ENCODE assay signal across 1 cellular context in genomic region chr6:62285612-62286469, GRCh38.
TF ChIP-seq lines count a peak whose summit lies in the region.

Gene KHDRBS2 (minus strand): TSS chr6:62286225.

TF ChIP-seq in SK-N-SH treated with all-trans-retinoic acid at 6 μM for 48 hours, 23 proteins besides CTCF, POLR2A, EP300 and RAD21 (continued from another document):
- TF ChIP-seq ZC3H10 (CRISPR knock-in tag; IDR thresholded peaks at IDR 0.05) (no peak), OSR1 (CRISPR knock-in tag; IDR thresholded peaks at IDR 0.05) (no peak), TOX (CRISPR knock-in tag; IDR thresholded peaks at IDR 0.05; ENCODE audit: borderline replicate concordance) (no peak), ZFP30 (CRISPR knock-in tag; IDR thresholded peaks at IDR 0.05) (no peak)
- TF ChIP-seq, protein P1, sequence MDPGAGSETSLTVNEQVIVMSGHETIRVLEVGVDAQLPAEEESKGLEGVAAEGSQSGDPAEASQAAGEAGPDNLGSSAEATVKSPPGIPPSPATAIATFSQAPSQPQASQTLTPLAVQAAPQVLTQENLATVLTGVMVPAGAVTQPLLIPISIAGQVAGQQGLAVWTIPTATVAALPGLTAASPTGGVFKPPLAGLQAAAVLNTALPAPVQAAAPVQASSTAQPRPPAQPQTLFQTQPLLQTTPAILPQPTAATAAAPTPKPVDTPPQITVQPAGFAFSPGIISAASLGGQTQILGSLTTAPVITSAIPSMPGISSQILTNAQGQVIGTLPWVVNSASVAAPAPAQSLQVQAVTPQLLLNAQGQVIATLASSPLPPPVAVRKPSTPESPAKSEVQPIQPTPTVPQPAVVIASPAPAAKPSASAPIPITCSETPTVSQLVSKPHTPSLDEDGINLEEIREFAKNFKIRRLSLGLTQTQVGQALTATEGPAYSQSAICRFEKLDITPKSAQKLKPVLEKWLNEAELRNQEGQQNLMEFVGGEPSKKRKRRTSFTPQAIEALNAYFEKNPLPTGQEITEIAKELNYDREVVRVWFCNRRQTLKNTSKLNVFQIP (CRISPR knock-in tag; IDR thresholded peaks at IDR 0.05; ENCODE audit: borderline replicate concordance, low read depth): no peak
